1 cellular context compared by ENCODE assay signal in genomic region chr15:89377842-89378698, GRCh38.
TF ChIP-seq lines count a peak whose summit lies in the region.

No MANE protein-coding gene starts in this region.

TF ChIP-seq in H1, 55 proteins besides CTCF, POLR2A, EP300 and RAD21 (continued from another document):
- TF ChIP-seq RNF2 (IDR thresholded peaks at IDR 0.05; ENCODE audit: borderline replicate concordance, low read depth, low read length, missing control alignments, poor library complexity, severe bottlenecking) (peak; percentile 82), POU5F1 (IDR thresholded peaks at IDR 0.05; ENCODE audit: low read depth, low read length) (no peak), RBBP5 (IDR thresholded peaks at IDR 0.05; ENCODE audit: borderline replicate concordance, low read depth, low read length) (no peak)
